ENCODE assay signal across 8 cellular contexts in the genomic region with DNA sequence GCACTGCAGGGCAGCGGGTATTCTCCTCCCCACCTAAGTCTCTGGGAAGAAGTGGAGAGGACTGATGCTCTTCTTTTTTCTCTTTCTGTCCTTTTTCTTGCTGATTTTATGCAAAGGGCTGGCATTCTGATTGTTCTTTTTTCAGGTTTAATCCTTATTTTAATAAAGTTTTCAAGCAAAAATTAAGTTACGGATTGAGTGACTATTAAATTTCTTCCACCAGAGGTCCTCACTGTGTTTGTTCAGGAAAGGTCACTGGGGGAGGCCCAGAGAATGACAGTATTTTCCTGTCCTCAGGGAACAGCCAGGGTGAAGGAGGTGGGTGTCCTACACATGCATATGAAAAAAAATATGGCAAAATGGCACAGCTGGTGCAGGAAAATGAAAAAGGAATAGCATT. TPM values are rescaled to one million over a fixed set of nuclear protein-coding genes. Genes with fewer than 3 reads are reported as not detected.
DNase-seq lines count a peak whose midpoint lies in the region; TF ChIP-seq lines count a peak whose summit lies in the region.

No MANE protein-coding gene starts in this region.

- TF ChIP-seq CTCF in tibial nerve (IDR thresholded peaks at IDR 0.05), result peak in 4 of 5 experiments; percentile 18 to 57 (median 29)

- H3K4me3 ChIP-seq in tibial nerve (no peak overlapping the region), SJCRH30 (no peak overlapping the region)

- H3K9me3 ChIP-seq in tibial nerve (no peaks in the 10 kb centered on the region), SJCRH30 (replicated peaks) (no peaks in the 10 kb centered on the region)

- no peak for TF ChIP-seq POLR2A in tibial nerve (IDR thresholded peaks at IDR 0.05)

- peaks cover 5 to 75% (median 35%) of the 10 kb centered on the region in 3 donors for H3K36me3 ChIP-seq in tibial nerve
- H3K36me3 ChIP-seq in SJCRH30, result peaks cover 18% of the 10 kb centered on the region; the same call in 1 of the 2 replicates

- WGBS in tibial nerve, 2 donors, result 71 to 73% methylated on average over 2 of the region's 2 CpGs

- H3K27me3 ChIP-seq in tibial nerve (no peaks in the 10 kb centered on the region), SJCRH30 (no peaks in the 10 kb centered on the region)

- DNase-seq in NCI-H345 (lab: John Stamatoyannopoulos, UW) (peak; percentile 15), NCI-H345 treated with DMSO at 0.1 percent for 48 hours (lab: John Stamatoyannopoulos, UW; ENCODE audit: unreplicated experiment) (no peak), SW480 (ENCODE audit: low spot score) (peak; percentile 25), foreskin melanocyte (peak; percentile 31), tibial nerve (ENCODE audit: low spot score in 2 of 2) (no peak), SJCRH30 (no peak), NCI-H2107 (lab: John Stamatoyannopoulos, UW) (no peak)
- DNase-seq in activated effector memory CD4-positive, alpha-beta T cell treated with anti-CD3 and anti-CD28 coated beads, Interleukin-2, amount 50 U/mL, for 16 hours, result no peak

- peak overlapping the region in 1 of 4 donors; percentile 8 for H3K27ac ChIP-seq in tibial nerve
- no peak overlapping the region for H3K27ac ChIP-seq in SJCRH30

- no peak for TF ChIP-seq EP300 in tibial nerve (IDR thresholded peaks at IDR 0.05)

- H3K4me1 ChIP-seq in tibial nerve (peaks cover 0 to 32% (median 7%) of the 10 kb centered on the region in 4 donors), SJCRH30 (peaks cover 12% of the 10 kb centered on the region)

RNA-seq across cellular contexts. Expression of gene ELF3, which starts 4.4 kb away (rescaled TPM):
- total RNA-seq in tibial nerve, result 1 to 10 TPM in 1 of 4 donors, under 1 TPM in 1, not detected in 2; under 0.01 to 1.2 TPM
- 0.51 and 0.59 TPM in 2 replicates for total RNA-seq in SJCRH30 (2014; rRNA removed; shearing (Covaris generic))

RNA-seq across cellular contexts. Expression of gene RNPEP, which starts 23.5 kb away (rescaled TPM):
- total RNA-seq in tibial nerve, result 100 to 1,000 TPM; 107 to 168 (median 135) TPM
- total RNA-seq in SJCRH30 (2014; rRNA removed; shearing (Covaris generic)), result 45.4 and 48.4 TPM in 2 replicates

RNA-seq across cellular contexts. Expression of gene TIMM17A, which starts 50.7 kb away (rescaled TPM):
- 10 to 100 TPM; 16.2 to 31.8 (median 21.0) TPM for total RNA-seq in tibial nerve
- total RNA-seq in SJCRH30 (2014; rRNA removed; shearing (Covaris generic)), result 86.8 and 89.5 TPM in 2 replicates

RNA-seq across cellular contexts. Expression of gene LMOD1, which starts 59.6 kb away (rescaled TPM):
- total RNA-seq in tibial nerve, result 100 to 1,000 TPM in 2 of 4 donors, 10 to 100 TPM in 2; 86.9 to 165 (median 107) TPM
- not detected in 2 replicates for total RNA-seq in SJCRH30 (2014; rRNA removed; shearing (Covaris generic))

Comparison
In these comparisons a context has a peak if more than half of its experiments do, and no peak if none do; other contexts are left out.
1. DNase-seq: peak in NCI-H345 (single experiment), SW480 (single experiment) and foreskin melanocyte (single experiment); none in NCI-H345 treated with DMSO at 0.1 percent for 48 hours (single experiment), tibial nerve (0 of 2), SJCRH30 (0 of 2), activated effector memory CD4-positive, alpha-beta T cell treated with anti-CD3 and anti-CD28 coated beads, Interleukin-2, amount 50 U/mL, for 16 hours (single experiment) and NCI-H2107 (single experiment).